ENCODE assay signal across 9 cellular contexts in the genomic region with DNA sequence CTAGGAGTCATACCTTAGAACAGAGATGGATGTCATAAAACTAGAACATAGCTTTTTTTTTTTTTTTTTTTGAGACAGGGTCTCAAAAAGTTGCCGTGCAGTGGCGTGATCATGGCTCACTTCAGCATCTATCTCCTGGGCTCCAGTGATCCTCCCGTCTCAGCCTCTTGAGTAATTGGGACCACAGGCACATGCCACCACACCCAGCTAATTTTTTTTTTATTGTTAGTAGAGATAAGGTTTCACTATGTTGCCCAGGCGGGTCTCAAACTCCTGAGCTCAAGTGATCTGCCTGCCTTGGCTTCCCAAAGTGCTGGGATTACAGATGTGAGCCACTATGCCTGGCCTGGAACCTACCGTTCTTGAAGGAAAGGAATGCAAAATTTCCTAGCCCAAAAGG.
"Had no signal": no experiment of that assay in that cellular context is flagged by ENCODE, and none has a peak within 500 bp of the region (broad histone marks: within the 10 kb centered on the region; RNA-seq: fewer than 3 reads in every experiment).

No MANE protein-coding gene starts in this region.

- DNase-seq: activated CD4-positive, alpha-beta T cell treated with anti-CD3 and anti-CD28 coated beads for 1 hour; activated naive CD4-positive, alpha-beta T cell; activated naive CD8-positive, alpha-beta T cell treated with anti-CD3 and anti-CD28 coated beads, Interleukin-2, amount 10 ng/mL, durations not matched to agents 7 days and 5 days; effector memory CD4-positive, alpha-beta T cell; ovary; psoas muscle; right cardiac atrium had no signal

- H3K36me3 Mint-ChIP-seq: activated naive CD8-positive, alpha-beta T cell treated with anti-CD3 and anti-CD28 coated beads, Interleukin-2, amount 10 ng/mL, durations not matched to agents 7 days and 5 days; naive B cell had no signal

- ATAC-seq: psoas muscle had no signal

- H3K9me3 Mint-ChIP-seq: activated naive CD8-positive, alpha-beta T cell treated with anti-CD3 and anti-CD28 coated beads, Interleukin-2, amount 10 ng/mL, durations not matched to agents 7 days and 5 days; naive B cell; stimulated activated naive CD8-positive, alpha-beta T cell treated with anti-CD3 and anti-CD28 coated beads, Interleukin-15, Interleukin-2, amounts not matched to agents 100 ng/mL and 50 ng/mL, for 24 hours had no signal

- H3K27ac Mint-ChIP-seq: activated naive CD8-positive, alpha-beta T cell treated with anti-CD3 and anti-CD28 coated beads, Interleukin-2, amount 10 ng/mL, durations not matched to agents 7 days and 5 days; naive B cell; stimulated activated naive CD8-positive, alpha-beta T cell treated with anti-CD3 and anti-CD28 coated beads, Interleukin-15, Interleukin-2, amounts not matched to agents 100 ng/mL and 50 ng/mL, for 24 hours had no signal

- H3K4me1 Mint-ChIP-seq: naive B cell had no signal

- H3K4me3 Mint-ChIP-seq: activated naive CD8-positive, alpha-beta T cell treated with anti-CD3 and anti-CD28 coated beads, Interleukin-2, amount 10 ng/mL, durations not matched to agents 7 days and 5 days; naive B cell; stimulated activated naive CD8-positive, alpha-beta T cell treated with anti-CD3 and anti-CD28 coated beads, Interleukin-15, Interleukin-2, amounts not matched to agents 100 ng/mL and 50 ng/mL, for 24 hours had no signal
